In genomic region chr7:106059556-106059955, GRCh38 we compare ENCODE assay signal across 1 cellular context.
A peak's percentile ranks its signal among the peaks of the same experiment; 100 is the strongest.
TF ChIP-seq lines count a peak whose summit lies in the region.

No MANE protein-coding gene starts in this region.

TF ChIP-seq in GM12878, 131 proteins besides CTCF, POLR2A, EP300 and RAD21:
- no peak for TF ChIP-seq IKZF1 (conservative IDR thresholded peaks at IDR 0.05)
- 0 out of 2 replicates have a peak, but pooled peaks have one; percentile 39 for TF ChIP-seq EED (IDR thresholded peaks at IDR 0.05; ENCODE audit: low read depth)
- no peak for TF ChIP-seq RAD51 (IDR thresholded peaks at IDR 0.05)
